Comparison of ENCODE assay signal across 24 cellular contexts in the genomic region with DNA sequence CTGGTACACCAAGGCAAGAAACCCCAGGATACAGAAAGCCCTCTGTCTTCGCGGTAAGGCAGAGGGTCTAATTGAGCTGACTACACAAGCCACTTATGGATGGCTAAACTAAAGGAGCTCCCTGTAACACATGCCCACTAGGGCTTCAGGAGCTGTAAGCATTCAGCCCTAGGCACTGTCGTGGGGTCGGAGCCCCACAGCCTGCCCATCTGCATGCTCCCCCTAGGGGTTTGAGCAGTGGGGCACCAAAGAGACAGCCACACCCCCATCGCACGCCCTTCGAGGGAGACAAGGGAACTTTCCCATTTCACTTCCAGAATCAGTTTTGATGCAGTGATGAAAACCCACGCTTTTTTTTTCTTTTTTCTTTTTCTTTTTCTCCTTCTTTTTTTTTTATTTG. TPM values are rescaled to one million over a fixed set of nuclear protein-coding genes. Genes with fewer than 3 reads are reported as not detected.
DNase-seq lines count a peak whose midpoint lies in the region; ATAC-seq, FAIRE-seq and TF ChIP-seq lines count a peak whose summit lies in the region.
"Had no signal": no experiment of that assay in that cellular context is flagged by ENCODE, and none has a peak within 500 bp of the region (broad histone marks: within the 10 kb centered on the region; RNA-seq: fewer than 3 reads in every experiment).

No MANE protein-coding gene starts in this region.

- no peak overlapping the region for H3K27ac Mint-ChIP-seq in H9
- H3K27ac Mint-ChIP-seq: B cell; CD8-positive, alpha-beta T cell had no signal

- H3K9ac ChIP-seq in H9 (ENCODE audit: extremely low read depth, insufficient read length, low read length), result no peak overlapping the region
- no peak overlapping the region for H3K9ac ChIP-seq in K562 (ENCODE audit: insufficient read depth in 1 of 2, low read depth in 2 of 2, low read length in 2 of 2)
- no peak overlapping the region for H3K9ac ChIP-seq in mesendoderm (ENCODE audit: low read length)
- no peak overlapping the region for H3K9ac ChIP-seq in PC-3 (ENCODE audit: low read length)

- H4K8ac ChIP-seq in H9 (replicated peaks; ENCODE audit: insufficient read length, low read depth, low read length), result no peak overlapping the region
- H4K8ac ChIP-seq in mesendoderm (ENCODE audit: low read depth, low read length), result no peak overlapping the region

- H3K4me3 ChIP-seq in K562 (no peak overlapping the region), mesendoderm (ENCODE audit: low read length) (no peak overlapping the region), PC-3 (ENCODE audit: low read length) (no peak overlapping the region)
- H3K4me3 ChIP-seq: A549, SK-N-MC had no signal

- H2BK15ac ChIP-seq in H9 (ENCODE audit: low read depth, low read length) (no peak overlapping the region), mesendoderm (replicated peaks; ENCODE audit: low read depth) (no peak overlapping the region)

- H2BK5ac ChIP-seq in H9 (ENCODE audit: insufficient read length, low read length) (no peak overlapping the region), mesendoderm (ENCODE audit: low read length) (no peak overlapping the region)

- WGBS in H9 (ENCODE audit: extremely low coverage, insufficient read length, low lambda C conversion rate), result no CpG with 5 or more reads among the region's 8 CpGs
- 52% methylated on average over 8 of the region's 8 CpGs for WGBS in K562 (ENCODE audit: insufficient coverage, low coverage, missing lambda C conversion rate)
- no CpG with 5 or more reads among the region's 8 CpGs for WGBS in mesendoderm (ENCODE audit: extremely low coverage, insufficient coverage, low lambda C conversion rate)

- TF ChIP-seq EP300 in K562 (IDR thresholded peaks at IDR 0.05; ENCODE audit: low read length), result no peak

- no peak overlapping the region for H2BK12ac ChIP-seq in H9 (ENCODE audit: insufficient read length, low read depth, low read length)

- no peak overlapping the region for H3T11ph ChIP-seq in H9 (ENCODE audit: low read length)

- no peak overlapping the region for H3K27ac ChIP-seq in H9 (ENCODE audit: insufficient read length, low read depth, low read length)
- no peak overlapping the region for H3K27ac ChIP-seq in K562 (ENCODE audit: extremely low read depth, low read depth, low read length)
- no peak overlapping the region for H3K27ac ChIP-seq in mesendoderm (ENCODE audit: low read depth, low read length)
- H3K27ac ChIP-seq in PC-3 (ENCODE audit: low read length), result no peak overlapping the region
- H3K27ac ChIP-seq: A549, C4-2B, SK-N-MC had no signal

- TF ChIP-seq CTCF in H9 (conservative IDR thresholded peaks at IDR 0.05) (peak; percentile 47; the same call in 2 of the 3 replicates), K562 (IDR thresholded peaks at IDR 0.05 in 2 of 3, conservative IDR thresholded peaks at IDR 0.05 in 1 of 3; ENCODE audit: insufficient read depth in 2 of 3, low read depth in 1 of 3, low read length in 3 of 3) (0 out of 6 replicates have a peak, but pooled peaks of 2 of the 3 experiments have one; percentile 10 to 18), PC-3 (conservative IDR thresholded peaks at IDR 0.05; ENCODE audit: low read depth, low read length) (no peak)

- intact Hi-C loops in K562 (cut with micrococcal nuclease) (no loop called here), PC-3 (cut with micrococcal nuclease) (no loop called here)

- H3K27me3 ChIP-seq in H9 (ENCODE audit: insufficient read depth, low read length), result no peaks in the 10 kb centered on the region
- H3K27me3 ChIP-seq in K562 (ENCODE audit: control insufficient read depth in 2 of 2, insufficient read depth in 2 of 2, low read length in 2 of 2), result no peaks in the 10 kb centered on the region
- H3K27me3 ChIP-seq in mesendoderm (ENCODE audit: insufficient read depth, low read length, poor library complexity), result no peaks in the 10 kb centered on the region
- no peaks in the 10 kb centered on the region for H3K27me3 ChIP-seq in PC-3 (ENCODE audit: low read length)

- no peak overlapping the region for H3K14ac ChIP-seq in H9 (ENCODE audit: insufficient read depth, low read length)

- no peaks in the 10 kb centered on the region for H3K27me3 Mint-ChIP-seq in H9 (ENCODE audit: low read depth)
- H3K27me3 Mint-ChIP-seq: B cell had no signal

- no peaks in the 10 kb centered on the region for H4K20me1 ChIP-seq in H9 (ENCODE audit: control insufficient read depth, insufficient read depth, insufficient read length)
- H4K20me1 ChIP-seq in K562 (replicated peaks; ENCODE audit: control insufficient read depth, insufficient read depth, low read length), result no peaks in the 10 kb centered on the region
- H4K20me1 ChIP-seq in PC-3 (ENCODE audit: low read length), result no peaks in the 10 kb centered on the region

- no peak overlapping the region for H3K4me3 Mint-ChIP-seq in H9
- H3K4me3 Mint-ChIP-seq: B cell; CD8-positive, alpha-beta T cell had no signal

- H3K4me2 ChIP-seq in H9 (ENCODE audit: insufficient read depth, insufficient read length, low read length) (no peak overlapping the region), K562 (ENCODE audit: insufficient read depth, low read length) (no peak overlapping the region), mesendoderm (ENCODE audit: low read length) (no peak overlapping the region), PC-3 (ENCODE audit: low read length) (no peak overlapping the region)
- H3K4me2 ChIP-seq: A549 had no signal

- peaks cover 5 to 6% of the 10 kb centered on the region in 2 experiments; a peak in 4 of 5 replicates for H3K9me3 Mint-ChIP-seq in H9

- no peaks in the 10 kb centered on the region for H3K4me1 ChIP-seq in H9 (ENCODE audit: insufficient read depth, low read length)
- H3K4me1 ChIP-seq in K562 (replicated peaks in 1 of 2; ENCODE audit: control insufficient read depth in 2 of 2, insufficient read depth in 2 of 2, low read length in 2 of 2), result peaks cover 0 to 12% of the 10 kb centered on the region in 2 experiments; a peak in 1 of 5 replicates
- H3K4me1 ChIP-seq in mesendoderm (ENCODE audit: control insufficient read depth, low read depth, low read length), result no peaks in the 10 kb centered on the region
- no peaks in the 10 kb centered on the region for H3K4me1 ChIP-seq in PC-3 (ENCODE audit: insufficient read depth, low read length)

- H3K23ac ChIP-seq in H9 (ENCODE audit: insufficient read length, low read depth, low read length) (no peak overlapping the region), mesendoderm (ENCODE audit: low read length) (no peak overlapping the region)

- no peaks in the 10 kb centered on the region for H3K79me1 ChIP-seq in H9 (ENCODE audit: insufficient read depth, low read depth, low read length, poor library complexity, severe bottlenecking)
- H3K79me1 ChIP-seq in mesendoderm (ENCODE audit: low read length), result no peaks in the 10 kb centered on the region

- H2AK5ac ChIP-seq in H9 (ENCODE audit: insufficient read length, low read length) (no peak overlapping the region), mesendoderm (ENCODE audit: low read length) (no peak overlapping the region)

- CTCF ChIA-PET in K562 (lab: Yijun Ruan, JAX; ENCODE audit: low intra/inter-chr PET ratio) (no interaction called here), PC-3 (lab: Charles Lee) (no interaction called here)

- BruUV-seq in K562 (replicated peaks; lab: Mats Ljungman, UMichigan), result no TSS peak
- no TSS peak for BruUV-seq in PC-3 (replicated peaks; lab: Mats Ljungman, UMichigan)

- H3F3A ChIP-seq in PC-3 (ENCODE audit: low read length, unreplicated experiment), result no peaks in the 10 kb centered on the region

- in situ Hi-C loops in K562 (cut with MboI), result no loop called here

- H3K56ac ChIP-seq in H9 (ENCODE audit: insufficient read length, low read depth, low read length) (no peak overlapping the region), mesendoderm (ENCODE audit: low read length) (no peak overlapping the region)

- H3K4me1 Mint-ChIP-seq in H9, result peaks cover 5% of the 10 kb centered on the region in 2 experiments; a peak in 1 of 4 replicates
- H3K4me1 Mint-ChIP-seq: B cell had no signal

- H3K36me3 ChIP-seq in K562 (ENCODE audit: control insufficient read depth, insufficient read depth, low read length) (no peaks in the 10 kb centered on the region), mesendoderm (ENCODE audit: control insufficient read depth, insufficient read depth, low read length) (no peaks in the 10 kb centered on the region), PC-3 (ENCODE audit: low read depth, low read length) (no peaks in the 10 kb centered on the region)

- H3K36me3 Mint-ChIP-seq in H9 (ENCODE audit: insufficient read depth in 1 of 3, low read depth in 3 of 3), result peaks cover 0 to 5% (median 0%) of the 10 kb centered on the region in 3 experiments; a peak in 2 of 7 replicates
- H3K36me3 Mint-ChIP-seq: CD8-positive, alpha-beta T cell had no signal

- no peaks in the 10 kb centered on the region for H3K9me2 ChIP-seq in PC-3 (replicated peaks; ENCODE audit: low read length)

- FAIRE-seq in K562 (lab: Jason Lieb, UNC), result no peak
- FAIRE-seq: A549 had no signal

- H3K23me2 ChIP-seq in H9 (ENCODE audit: insufficient read length, low read depth, low read length, poor library complexity, severe bottlenecking), result no peaks in the 10 kb centered on the region

- no peak overlapping the region for H2BK120ac ChIP-seq in H9 (ENCODE audit: low read depth, low read length, poor library complexity, severe bottlenecking)
- H2BK120ac ChIP-seq in mesendoderm (ENCODE audit: low read depth, low read length), result no peak overlapping the region

- H3K79me2 ChIP-seq in H9 (ENCODE audit: insufficient read depth, low read length) (no peaks in the 10 kb centered on the region), K562 (ENCODE audit: control insufficient read depth, insufficient read depth, low read length) (no peaks in the 10 kb centered on the region), mesendoderm (ENCODE audit: control insufficient read depth, insufficient read depth, low read length) (no peaks in the 10 kb centered on the region), PC-3 (ENCODE audit: low read length) (no peaks in the 10 kb centered on the region)

- H4K5ac ChIP-seq in H9 (ENCODE audit: insufficient read length, low read depth, low read length), result no peak overlapping the region
- H4K5ac ChIP-seq in mesendoderm (ENCODE audit: low read length), result no peak overlapping the region

- POLR2A ChIA-PET in K562 (lab: Yijun Ruan, JAX), result interaction anchor here (0.6 kb wide), 1 partner anchor 354 kb away, joined by 3 read pairs; no protein-coding TSS in a partner anchor
- POLR2A ChIA-PET in PC-3 (lab: Charles Lee; ENCODE audit: unreplicated experiment), result no interaction called here

- H3K4ac ChIP-seq in H9 (ENCODE audit: low read depth, low read length) (no peak overlapping the region), mesendoderm (ENCODE audit: low read depth, low read length) (no peak overlapping the region)

- H4K91ac ChIP-seq in H9 (ENCODE audit: insufficient read length, low read depth, low read length), result no peak overlapping the region

- H2AFZ ChIP-seq in H9 (ENCODE audit: low read length) (no peak overlapping the region), K562 (ENCODE audit: low read depth, low read length) (no peak overlapping the region), PC-3 (ENCODE audit: low read length) (no peak overlapping the region)

- H3K18ac ChIP-seq in H9 (ENCODE audit: insufficient read length, low read depth, low read length) (no peak overlapping the region), mesendoderm (ENCODE audit: low read length) (no peak overlapping the region)

- H2BK20ac ChIP-seq in H9 (ENCODE audit: low read depth, low read length, poor library complexity, severe bottlenecking), result no peak overlapping the region

- no peaks in the 10 kb centered on the region for H3K9me1 ChIP-seq in K562 (ENCODE audit: control insufficient read depth, insufficient read depth, low read length)

- peak; percentile 9 for DNase-seq in ELF-1 (ENCODE audit: low read depth, low spot score)
- DNase-seq in H9, result peak; percentile 56
- DNase-seq in K562 (ENCODE audit: extremely low read depth in 1 of 4, low spot score in 3 of 4), result no peak
- peak; percentile 26 for DNase-seq in mesendoderm
- no peak for DNase-seq in GM19238 (ENCODE audit: insufficient read length, low spot score)
- no peak for DNase-seq in PC-3
- DNase-seq in COLO668 (lab: John Stamatoyannopoulos, UW; ENCODE audit: unreplicated experiment), result no peak
- DNase-seq: CD8-positive, alpha-beta T cell; DMS153; DND-41; GOT3; Kasumi-1; MV-4-11; NCI-H1105; NCI-H146; NCI-H1930; NCI-H2107; NCI-H82; SHP77 treated with DMSO at 0.1 percent for 48 hours had no signal

- TF ChIP-seq RAD21 in K562 (CRISPR knock-in tag; conservative IDR thresholded peaks at IDR 0.05 in 1 of 2, IDR thresholded peaks at IDR 0.05 in 1 of 2), result no peak

- no peak for TF ChIP-seq POLR2A in K562 (conservative IDR thresholded peaks at IDR 0.05)

- ATAC-seq in K562 (no peak), PC-3 (no peak)
- ATAC-seq: CD8-positive, alpha-beta T cell; Panc1 had no signal

- H3K9me3 ChIP-seq in H9 (ENCODE audit: control insufficient read depth, low read depth, low read length) (no peaks in the 10 kb centered on the region), K562 (replicated peaks; ENCODE audit: control insufficient read depth, insufficient read depth, low read depth, low read length) (peaks cover 3% of the 10 kb centered on the region; the same call in 1 of the 2 replicates), PC-3 (ENCODE audit: low read length) (0 out of 2 replicates have a peak, but pooled peaks cover 12% of the 10 kb centered on the region)

RNA-seq across cellular contexts. Expression of a gene that starts 11.0 kb away (rescaled TPM):
- 39.3 and 39.4 TPM in 2 replicates for total RNA-seq in H9 (2021)
- total RNA-seq in K562 (2011; cell fraction: chromatin; rRNA removed; ENCODE audit: low replicate concordance), result 33.3 and 49.4 TPM in 2 replicates
- total RNA-seq in K562 (2011; cell fraction: nucleolus; rRNA removed), result 14.5 and 18.4 TPM in 2 replicates
- total RNA-seq in K562 (2011; cell fraction: nucleoplasm; rRNA removed), result 19.8 and 20.4 TPM in 2 replicates
- 13.4 and 17.9 TPM in 2 replicates for total RNA-seq in K562 (2014; rRNA removed)
- total RNA-seq in K562 (2014; rRNA removed; fragmentation: Illumina TruSeq; extraction: Trizol), result 17.1 and 20.9 TPM in 2 replicates
- 19.3 and 21.0 TPM in 2 replicates for total RNA-seq in K562 (2015; rRNA removed; fragmentation: Illumina TruSeq; extraction: Trizol)
- 28.4 and 28.7 TPM in 2 replicates for total RNA-seq in K562 (2021)
- polyA plus RNA-seq in K562 (2011; rRNA removed), result 14.3 and 22.1 TPM in 2 replicates
- polyA plus RNA-seq in K562 (2011; cell fraction: cytosol; rRNA removed), result 10.6 and 10.8 TPM in 2 replicates
- polyA plus RNA-seq in K562 (2011; cell fraction: nucleus; rRNA removed), result 6.9 and 7.8 TPM in 2 replicates
- polyA plus RNA-seq in K562 (2012), result 15.1 and 18.0 TPM in 2 replicates
- 24.7 and 25.1 TPM in 2 replicates for polyA plus RNA-seq in K562 (2014; fragmentation: Illumina TruSeq; extraction: Trizol)
- polyA plus RNA-seq in K562 (2014; fragmentation: Nextera tagmentation; extraction: Ambion mirVana), result 1 to 10 TPM; 4.0 to 5.3 TPM
- 12.3 and 14.0 TPM in 2 replicates for polyA plus RNA-seq in K562 (2014; rRNA removed)
- 32.8 and 45.2 TPM in 2 replicates for polyA minus RNA-seq in K562 (2011; rRNA and poly(A)+ RNA removed)
- polyA minus RNA-seq in K562 (2011; cell fraction: cytosol; rRNA and poly(A)+ RNA removed), result 12.0 and 21.4 TPM in 2 replicates
- polyA minus RNA-seq in K562 (2011; cell fraction: nucleus; rRNA and poly(A)+ RNA removed), result 10.4 and 16.4 TPM in 2 replicates
- 20.5 TPM for polyA plus RNA-seq in mesendoderm (2013, experiment 1 of 2)
- 21.3 TPM for polyA plus RNA-seq in mesendoderm (2013, experiment 2 of 2)
- total RNA-seq in PC-3 (2014; rRNA removed), result 14.5 and 16.0 TPM in 2 replicates

Comparison
In these comparisons a context has a peak if more than half of its experiments do, and no peak if none do; other contexts are left out.
1. DNase-seq: peak in ELF-1 (single experiment), H9 (single experiment) and mesendoderm (single experiment); none in K562 (0 of 4), GM19238 (single experiment), PC-3 (single experiment) and COLO668 (single experiment).